Comparison of ENCODE assay signal across 22 cellular contexts in the genomic region with DNA sequence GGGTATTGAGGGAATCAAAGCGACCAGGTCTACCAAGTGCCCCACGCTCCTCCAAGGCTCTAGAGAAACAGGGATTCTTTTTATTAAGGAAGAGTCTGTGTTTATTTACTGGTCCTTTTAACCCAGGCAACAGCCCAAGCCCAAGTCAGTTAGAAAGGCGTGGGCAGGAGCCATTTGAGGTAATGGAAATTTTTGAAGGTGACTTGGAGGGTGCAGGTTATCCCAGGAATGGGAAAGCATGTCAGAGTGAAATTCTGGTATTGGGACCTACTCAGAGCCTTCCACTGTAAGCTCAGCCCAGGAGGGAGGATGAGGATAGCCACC.
DNase-seq lines count a peak whose midpoint lies in the region; ATAC-seq and TF ChIP-seq lines count a peak whose summit lies in the region.
"Had no signal": no experiment of that assay in that cellular context is flagged by ENCODE, and none has a peak within 500 bp of the region (broad histone marks: within the 10 kb centered on the region; RNA-seq: fewer than 3 reads in every experiment).

No MANE protein-coding gene starts in this region.

- no peak for TF ChIP-seq CTCF in nephron progenitor cell (IDR thresholded peaks at IDR 0.05)

- H3K27me3 Mint-ChIP-seq in nephron progenitor cell (ENCODE audit: low read depth, poor library complexity) = peaks cover 15% of the 10 kb centered on the region

- no peaks in the 10 kb centered on the region for H3K36me3 Mint-ChIP-seq in nephron progenitor cell (ENCODE audit: low read depth)
- H3K36me3 Mint-ChIP-seq in stimulated activated effector memory CD8-positive, alpha-beta T cell treated with anti-CD3 and anti-CD28 coated beads, Interleukin-12 subunit alpha, Interleukin-12 subunit beta, amount 100 ng/mL, for 72 hours = no peaks in the 10 kb centered on the region

- H3K27ac Mint-ChIP-seq in nephron progenitor cell = peak overlapping the region; percentile 22
- peak overlapping the region; percentile 73 for H3K27ac Mint-ChIP-seq in stimulated activated effector memory CD8-positive, alpha-beta T cell treated with anti-CD3 and anti-CD28 coated beads, Interleukin-12 subunit alpha, Interleukin-12 subunit beta, amount 100 ng/mL, for 72 hours

- peaks cover 71% of the 10 kb centered on the region for H3K4me1 Mint-ChIP-seq in nephron progenitor cell
- peaks cover 21% of the 10 kb centered on the region for H3K4me1 Mint-ChIP-seq in stimulated activated effector memory CD8-positive, alpha-beta T cell treated with anti-CD3 and anti-CD28 coated beads, Interleukin-12 subunit alpha, Interleukin-12 subunit beta, amount 100 ng/mL, for 72 hours

- no peak overlapping the region for H3K4me3 Mint-ChIP-seq in nephron progenitor cell
- no peak overlapping the region for H3K4me3 Mint-ChIP-seq in stimulated activated effector memory CD8-positive, alpha-beta T cell treated with anti-CD3 and anti-CD28 coated beads, Interleukin-12 subunit alpha, Interleukin-12 subunit beta, amount 100 ng/mL, for 72 hours

- DNase-seq in HuH-7 (ENCODE audit: low spot score) (peak; percentile 32), kidney tubule cell (ENCODE audit: low spot score) (peak; percentile 23), nephron progenitor cell (no peak), NOMO-1 treated with DMSO at 0.1 percent for 48 hours (lab: John Stamatoyannopoulos, UW; ENCODE audit: unreplicated experiment) (no peak), NCI-H526 (lab: John Stamatoyannopoulos, UW) (no peak)
- DNase-seq in stimulated activated effector memory CD8-positive, alpha-beta T cell treated with anti-CD3 and anti-CD28 coated beads, Interleukin-12 subunit alpha, Interleukin-12 subunit beta, amount 100 ng/mL, for 72 hours (ENCODE audit: low spot score in 2 of 2) = no peak
- no peak for DNase-seq in activated effector memory CD4-positive, alpha-beta T cell treated with anti-CD3 and anti-CD28 coated beads, Interleukin-2, amount 50 U/mL, for 16 hours
- DNase-seq: COR-L47, DMS153, GOT3, IMR-90, Karpas-422, MM.1S, NCI-H1092 treated with DMSO at 0.1 percent for 48 hours, NCI-H1694 treated with DMSO at 0.1 percent for 48 hours, NCI-H2107, NCI-H2227 treated with DMSO at 0.1 percent for 48 hours, NCI-H524, Peyer's patch had no signal

- H3K9me3 Mint-ChIP-seq in nephron progenitor cell = no peaks in the 10 kb centered on the region
- no peaks in the 10 kb centered on the region for H3K9me3 Mint-ChIP-seq in stimulated activated effector memory CD8-positive, alpha-beta T cell treated with anti-CD3 and anti-CD28 coated beads, Interleukin-12 subunit alpha, Interleukin-12 subunit beta, amount 100 ng/mL, for 72 hours

- no peak for ATAC-seq in stimulated activated effector memory CD8-positive, alpha-beta T cell treated with anti-CD3 and anti-CD28 coated beads, Interleukin-12 subunit alpha, Interleukin-12 subunit beta, amount 100 ng/mL, for 72 hours
- ATAC-seq in HG02970 (IDR thresholded peaks at IDR 0.05; ENCODE audit: low FRiP score, unreplicated experiment) = no peak
- ATAC-seq: A549, Right ventricle myocardium inferior had no signal

Comparison
In these comparisons a context has a peak if more than half of its experiments do, and no peak if none do; other contexts are left out.
1. DNase-seq: peak in HuH-7 (single experiment) and kidney tubule cell (single experiment); none in nephron progenitor cell (single experiment), stimulated activated effector memory CD8-positive, alpha-beta T cell treated with anti-CD3 and anti-CD28 coated beads, Interleukin-12 subunit alpha, Interleukin-12 subunit beta, amount 100 ng/mL, for 72 hours (0 of 2), NOMO-1 treated with DMSO at 0.1 percent for 48 hours (single experiment), NCI-H526 (0 of 2) and activated effector memory CD4-positive, alpha-beta T cell treated with anti-CD3 and anti-CD28 coated beads, Interleukin-2, amount 50 U/mL, for 16 hours (single experiment).